10 cellular contexts compared by ENCODE assay signal in genomic region chr15:39642011-39642640, GRCh38.
A peak's percentile ranks its signal among the peaks of the same experiment; 100 is the strongest.
DNase-seq lines count a peak whose midpoint lies in the region; ATAC-seq, FAIRE-seq and TF ChIP-seq lines count a peak whose summit lies in the region.
"Had no signal": no experiment of that assay in that cellular context is flagged by ENCODE, and none has a peak within 500 bp of the region (broad histone marks: within the 10 kb centered on the region; RNA-seq: fewer than 3 reads in every experiment).

No MANE protein-coding gene starts in this region.

- H3K4me3 ChIP-seq in fibroblast of mammary gland (ENCODE audit: control insufficient read depth, low read depth, low read length), result no peak overlapping the region
- H3K4me3 ChIP-seq in skeletal muscle satellite cell (ENCODE audit: low read length), result peak overlapping the region; percentile 8
- H3K4me3 ChIP-seq: MG63, thoracic aorta had no signal

- FAIRE-seq in H54 (lab: Jason Lieb, UNC), result peak; percentile 75

- H3K9ac ChIP-seq in skeletal muscle satellite cell (ENCODE audit: low read depth, low read length), result no peak overlapping the region

- no peaks in the 10 kb centered on the region for H3K27me3 ChIP-seq in skeletal muscle satellite cell (ENCODE audit: control insufficient read depth, insufficient read depth, low read length)
- H3K27me3 ChIP-seq: MG63 had no signal

- H3K36me3 ChIP-seq in skeletal muscle satellite cell (ENCODE audit: insufficient read depth, low read length), result no peaks in the 10 kb centered on the region
- H3K36me3 ChIP-seq: MG63, thoracic aorta had no signal

- ATAC-seq in SK-N-SH treated with all-trans-retinoic acid at 6 μM for 48 hours, result peak; percentile 83

- no peak for TF ChIP-seq POLR2A in H54 (IDR thresholded peaks at IDR 0.05; ENCODE audit: low read depth, low read length)

- H3K4me2 ChIP-seq in skeletal muscle satellite cell (ENCODE audit: low read length), result peak overlapping the region; percentile 45

- no peak for DNase-seq in H54 (ENCODE audit: insufficient read length, low spot score)
- peak; percentile 55 for DNase-seq in fibroblast of mammary gland (ENCODE audit: low read depth)
- DNase-seq in NOMO-1 treated with DMSO at 0.1 percent for 48 hours (lab: John Stamatoyannopoulos, UW; ENCODE audit: unreplicated experiment), result no peak
- no peak for DNase-seq in RPMI8226
- no peak for DNase-seq in amygdala (lab: John Stamatoyannopoulos, UW)
- DNase-seq: MG63; stimulated activated CD4-positive, alpha-beta T cell treated with anti-CD3 and anti-CD28 coated beads, Interleukin-2, amount 100 ng/mL, for 48 hours had no signal

- H3K9me3 ChIP-seq in skeletal muscle satellite cell (replicated peaks; ENCODE audit: low read length), result no peaks in the 10 kb centered on the region
- H3K9me3 ChIP-seq: MG63, thoracic aorta had no signal

- TF ChIP-seq CTCF in fibroblast of mammary gland (conservative IDR thresholded peaks at IDR 0.05; ENCODE audit: control insufficient read depth, insufficient read depth, low read depth, low read length), result no peak

- peaks cover 38% of the 10 kb centered on the region for H3K4me1 ChIP-seq in skeletal muscle satellite cell (ENCODE audit: control insufficient read depth, insufficient read depth, low read length)

TF ChIP-seq in SK-N-SH treated with all-trans-retinoic acid at 6 μM for 48 hours, 23 proteins besides CTCF, POLR2A, EP300 and RAD21:
- peak; percentile 29; the same call in 1 of the 2 replicates for TF ChIP-seq ISL1 (CRISPR knock-in tag; IDR thresholded peaks at IDR 0.05)
- TF ChIP-seq ARNTL (CRISPR knock-in tag; IDR thresholded peaks at IDR 0.05; ENCODE audit: borderline replicate concordance, low read depth), result no peak
- TF ChIP-seq CSRNP3 (CRISPR knock-in tag; IDR thresholded peaks at IDR 0.05), result no peak
- TF ChIP-seq TOX (CRISPR knock-in tag; IDR thresholded peaks at IDR 0.05; ENCODE audit: borderline replicate concordance), result 0 out of 2 replicates have a peak, but pooled peaks have one; percentile 15
- TF ChIP-seq SNAI2 (CRISPR knock-in tag; IDR thresholded peaks at IDR 0.05), result no peak
- TF ChIP-seq ZFP30 (CRISPR knock-in tag; IDR thresholded peaks at IDR 0.05), result no peak
- no peak for TF ChIP-seq ZNF565 (CRISPR knock-in tag; conservative IDR thresholded peaks at IDR 0.05; ENCODE audit: low read depth)
- peak; percentile 73; the same call in 1 of the 2 replicates for TF ChIP-seq CREB5 (CRISPR knock-in tag; IDR thresholded peaks at IDR 0.05; ENCODE audit: low read depth)
